In genomic region chr1:224483206-224483605, GRCh38 we compare ENCODE assay signal across 5 cellular contexts. TPM values are rescaled to one million over a fixed set of nuclear protein-coding genes. Genes with fewer than 3 reads are reported as not detected.
DNase-seq lines count a peak whose midpoint lies in the region; TF ChIP-seq lines count a peak whose summit lies in the region.
"Not testable (repeated sequence)": the region's sequence is repeated elsewhere in the genome, so short reads cannot be mapped to it uniquely, and the experiment has no call there.

No MANE protein-coding gene starts in this region.

- dilution Hi-C loops in mammary epithelial cell (cut with HindIII; ENCODE audit: low sequenced_read_pairs): not testable (repeated sequence)

- intact Hi-C loops in mammary epithelial cell (cut with micrococcal nuclease); esophagus squamous epithelium (cut with DNase I): not testable (repeated sequence)

- not testable (repeated sequence) for H3K36me3 ChIP-seq in mammary epithelial cell (ENCODE audit: insufficient read depth, low read length); esophagus squamous epithelium; trophoblast cell (ENCODE audit: control insufficient read depth in 1 of 2, insufficient read depth in 2 of 2, low read length in 2 of 2)

- H2AK5ac ChIP-seq in trophoblast cell (ENCODE audit: low read length): not testable (repeated sequence)

- not testable (repeated sequence) for H3K4ac ChIP-seq in trophoblast cell (ENCODE audit: low read depth, low read length)

- CTCF ChIA-PET in RWPE1 (lab: Yijun Ruan, JAX); mammary epithelial cell (lab: Charles Lee; ENCODE audit: low non-redundant PET): not testable (repeated sequence)

- H3K4me1 ChIP-seq in mammary epithelial cell (ENCODE audit: insufficient read depth, low read length): peaks cover 24% of the 10 kb centered on the region
- peaks cover 0 to 35% (median 12%) of the 10 kb centered on the region in 3 donors for H3K4me1 ChIP-seq in esophagus squamous epithelium
- not testable (repeated sequence) for H3K4me1 ChIP-seq in trophoblast cell (ENCODE audit: control insufficient read depth in 1 of 2, insufficient read depth in 2 of 2, low read length in 2 of 2)

- not testable (repeated sequence) for H3K79me1 ChIP-seq in trophoblast cell (ENCODE audit: low read length)

- POLR2A ChIA-PET in RWPE1 (lab: Yijun Ruan, JAX; ENCODE audit: low non-redundant PET): not testable (repeated sequence)

- in situ Hi-C loops in mammary epithelial cell (cut with MboI; ENCODE audit: low sequenced_read_pairs in 2 of 2): not testable (repeated sequence)

- 60% methylated on average over 1 of the region's 7 CpGs for WGBS in mammary epithelial cell (ENCODE audit: low coverage, missing lambda C conversion rate)
- 78 to 80% methylated on average over 7 of the region's 7 CpGs for WGBS in esophagus squamous epithelium, 2 donors
- WGBS in trophoblast cell (ENCODE audit: extremely low coverage, insufficient coverage, insufficient read length): no CpG with 5 or more reads among the region's 7 CpGs

- H3K23ac ChIP-seq in trophoblast cell (ENCODE audit: low read length): not testable (repeated sequence)

- H3K79me2 ChIP-seq in mammary epithelial cell (ENCODE audit: insufficient read depth, low read length); trophoblast cell (ENCODE audit: control insufficient read depth, insufficient read depth, low read length, poor library complexity): not testable (repeated sequence)

- not testable (repeated sequence) for TF ChIP-seq CTCF in RWPE1 (conservative IDR thresholded peaks at IDR 0.05; ENCODE audit: low read depth); mammary epithelial cell (conservative IDR thresholded peaks at IDR 0.05 in 1 of 2, IDR thresholded peaks at IDR 0.05 in 1 of 2; ENCODE audit: extremely low read depth in 1 of 2, insufficient read depth in 1 of 2, low read depth in 1 of 2, low read length in 2 of 2); esophagus squamous epithelium (IDR thresholded peaks at IDR 0.05)

- not testable (repeated sequence) for H3K14ac ChIP-seq in trophoblast cell (ENCODE audit: low read length)

- TF ChIP-seq POLR2A in esophagus squamous epithelium (IDR thresholded peaks at IDR 0.05): not testable (repeated sequence)

- not testable (repeated sequence) for H2BK12ac ChIP-seq in trophoblast cell (ENCODE audit: low read length)

- H2BK5ac ChIP-seq in trophoblast cell (ENCODE audit: low read depth, low read length, poor library complexity): not testable (repeated sequence)

- not testable (repeated sequence) for H4K12ac ChIP-seq in trophoblast cell (ENCODE audit: low read depth, low read length)

- not testable (repeated sequence) for H3K4me3 ChIP-seq in mammary epithelial cell (replicated peaks in 1 of 3; ENCODE audit: insufficient read depth in 1 of 3, low read depth in 2 of 3, low read length in 3 of 3); esophagus squamous epithelium; trophoblast cell (ENCODE audit: low read depth, low read length)

- not testable (repeated sequence) for BruUV-seq in mammary epithelial cell (replicated peaks; lab: Mats Ljungman, UMichigan)

- H4K91ac ChIP-seq in trophoblast cell (ENCODE audit: low read depth, low read length): not testable (repeated sequence)

- H4K20me1 ChIP-seq in mammary epithelial cell (ENCODE audit: insufficient read depth, low read length): not testable (repeated sequence)

- not testable (repeated sequence) for H2BK120ac ChIP-seq in trophoblast cell (ENCODE audit: insufficient read depth, low read length, poor library complexity)

- not testable (repeated sequence) for H3K9me3 ChIP-seq in mammary epithelial cell (replicated peaks; ENCODE audit: insufficient read depth, low read length); esophagus squamous epithelium; trophoblast cell (ENCODE audit: insufficient read depth, low read depth, low read length)

- not testable (repeated sequence) for H4K8ac ChIP-seq in trophoblast cell (ENCODE audit: low read depth, low read length)

- H3K27ac ChIP-seq in RWPE1 (peak overlapping the region; percentile 60), mammary epithelial cell (ENCODE audit: insufficient read depth, low read depth, low read length) (peak overlapping the region; percentile 46), epithelial cell of prostate (peak overlapping the region; percentile 55), esophagus squamous epithelium (peak overlapping the region in 3 of 4 donors; percentile 16 to 46 (median 36))
- H3K27ac ChIP-seq in trophoblast cell (ENCODE audit: low read depth, low read length): not testable (repeated sequence)

- H3K9ac ChIP-seq in mammary epithelial cell (ENCODE audit: insufficient read depth, low read length): peak overlapping the region; percentile 24
- H3K9ac ChIP-seq in trophoblast cell (ENCODE audit: low read length): not testable (repeated sequence)

- H3K27me3 ChIP-seq in mammary epithelial cell (ENCODE audit: insufficient read depth, low read length); esophagus squamous epithelium; trophoblast cell (ENCODE audit: insufficient read depth, low read length): not testable (repeated sequence)

- not testable (repeated sequence) for H3K18ac ChIP-seq in trophoblast cell (ENCODE audit: low read length)

- H2AFZ ChIP-seq in mammary epithelial cell (ENCODE audit: low read depth, low read length); trophoblast cell (ENCODE audit: insufficient read depth, low read length, poor library complexity): not testable (repeated sequence)

- not testable (repeated sequence) for H3K4me2 ChIP-seq in mammary epithelial cell (ENCODE audit: insufficient read depth, low read depth, low read length); trophoblast cell (ENCODE audit: low read length)

- not testable (repeated sequence) for DNase-seq in RWPE1 (ENCODE audit: low spot score); epithelial cell of prostate (ENCODE audit: low read depth, low spot score); esophagus squamous epithelium (lab: John Stamatoyannopoulos, UW)
- DNase-seq in mammary epithelial cell: peak; percentile 72
- DNase-seq in trophoblast cell: peak; percentile 50 to 58

RNA-seq across cellular contexts. Expression of gene WDR26, which starts 48.6 kb away (rescaled TPM):
- total RNA-seq in mammary epithelial cell (10 to 100 TPM; 56.5 to 74.5 TPM), esophagus squamous epithelium (100 to 1,000 TPM in 1 of 4 donors, 10 to 100 TPM in 3; 38.3 to 111 (median 61.9) TPM)
- 24.1 TPM for polyA plus RNA-seq in mammary epithelial cell
- 93.5 TPM for polyA minus RNA-seq in mammary epithelial cell
- 90.2 and 90.5 TPM in 2 replicates for polyA plus RNA-seq in trophoblast cell (2013)
